Comparison of ENCODE assay signal across 18 cellular contexts in genomic region chr1:215529111-215529510, GRCh38. TPM values are rescaled to one million over a fixed set of nuclear protein-coding genes. Genes with fewer than 3 reads are reported as not detected.
DNase-seq lines count a peak whose midpoint lies in the region; ATAC-seq and TF ChIP-seq lines count a peak whose summit lies in the region.
"Had no signal": no experiment of that assay in that cellular context is flagged by ENCODE, and none has a peak within 500 bp of the region (broad histone marks: within the 10 kb centered on the region; RNA-seq: fewer than 3 reads in every experiment).

No MANE protein-coding gene starts in this region.

- no peaks in the 10 kb centered on the region for H3K36me3 ChIP-seq in PC-3 (ENCODE audit: low read depth, low read length)

- DNase-seq in Caki2 (ENCODE audit: low read depth) (peak; percentile 80), PC-3 (no peak), NOMO-1 (lab: John Stamatoyannopoulos, UW; ENCODE audit: unreplicated experiment in 2 of 2) (no peak), NCI-H748 treated with DMSO at 0.1 percent for 48 hours (lab: John Stamatoyannopoulos, UW) (no peak)
- no peak for DNase-seq in stimulated activated naive CD4-positive, alpha-beta T cell (lab: John Stamatoyannopoulos, UW)
- DNase-seq: activated CD8-positive, alpha-beta T cell treated with anti-CD3 and anti-CD28 coated beads, Interleukin-2, amount 10 ng/mL, durations not matched to agents 7 days and 5 days; amygdala; CD4-positive, alpha-beta memory T cell; natural killer cell; NCI-H2081 treated with DMSO at 0.1 percent for 48 hours; NCI-H526 treated with DMSO at 0.1 percent for 48 hours; posterior cingulate gyrus; stimulated activated naive CD4-positive, alpha-beta T cell treated with Interleukin-2 at 50 U/mL for 16 hours; SW 1271 had no signal

- H4K20me1 ChIP-seq in PC-3 (ENCODE audit: low read length) = no peaks in the 10 kb centered on the region

- no peak overlapping the region for H3K4me3 ChIP-seq in PC-3 (ENCODE audit: low read length)

- no peak overlapping the region for H2AFZ ChIP-seq in PC-3 (ENCODE audit: low read length)

- CTCF ChIA-PET in PC-3 (lab: Charles Lee) = no interaction called here

- POLR2A ChIA-PET in PC-3 (lab: Charles Lee; ENCODE audit: unreplicated experiment) = no interaction called here

- no peaks in the 10 kb centered on the region for H3K79me2 ChIP-seq in PC-3 (ENCODE audit: low read length)

- in situ Hi-C loops in Caki2 (cut with HindIII; ENCODE audit: low pct_unique_long_range_greater_than_20kb, low sequenced_read_pairs) = no loop called here

- no peak overlapping the region for H3K4me2 ChIP-seq in PC-3 (ENCODE audit: low read length)

- ATAC-seq in GM19455 (IDR thresholded peaks at IDR 0.05; ENCODE audit: unreplicated experiment) (peak; percentile 66), HG02943 (IDR thresholded peaks at IDR 0.05; ENCODE audit: low read depth, unreplicated experiment) (peak; percentile 60), PC-3 (peak; percentile 18; the same call in 1 of the 2 replicates), HG02970 (IDR thresholded peaks at IDR 0.05; ENCODE audit: low FRiP score, unreplicated experiment) (no peak)
- ATAC-seq: activated CD8-positive, alpha-beta T cell treated with anti-CD3 and anti-CD28 coated beads, Interleukin-2, amount 10 ng/mL, durations not matched to agents 7 days and 5 days; natural killer cell; Panc1 had no signal

- no peak overlapping the region for H3K9ac ChIP-seq in PC-3 (ENCODE audit: low read length)

- no peaks in the 10 kb centered on the region for H3K27me3 ChIP-seq in PC-3 (ENCODE audit: low read length)

- H3F3A ChIP-seq in PC-3 (ENCODE audit: low read length, unreplicated experiment) = no peaks in the 10 kb centered on the region

- H3K4me1 ChIP-seq in PC-3 (ENCODE audit: insufficient read depth, low read length) = no peaks in the 10 kb centered on the region

- TF ChIP-seq CTCF in PC-3 (conservative IDR thresholded peaks at IDR 0.05; ENCODE audit: low read depth, low read length) = no peak

- no TSS peak for BruUV-seq in PC-3 (replicated peaks; lab: Mats Ljungman, UMichigan)

- intact Hi-C loops in PC-3 (cut with micrococcal nuclease) = loop anchor here (5.0 kb wide), 1 partner anchor 892 kb away; no protein-coding TSS in a partner anchor

- no peaks in the 10 kb centered on the region for H3K9me3 ChIP-seq in PC-3 (ENCODE audit: low read length)

- H3K9me2 ChIP-seq in PC-3 (replicated peaks; ENCODE audit: low read length) = no peaks in the 10 kb centered on the region

- H3K27ac ChIP-seq in PC-3 (ENCODE audit: low read length) = no peak overlapping the region

RNA-seq across cellular contexts. Expression of gene KCTD3, which starts 38.0 kb away (rescaled TPM):
- 22.2 and 27.1 TPM in 2 replicates for total RNA-seq in Caki2 (2014; rRNA removed; shearing (Covaris generic); ENCODE audit: low replicate concordance)
- total RNA-seq in PC-3 (2014; rRNA removed) = 48.4 and 52.8 TPM in 2 replicates
